Comparison of ENCODE assay signal across 29 cellular contexts in genomic region chr3:166519443-166519842, GRCh38.
"Had no signal": no experiment of that assay in that cellular context is flagged by ENCODE, and none has a peak within 500 bp of the region (broad histone marks: within the 10 kb centered on the region; RNA-seq: fewer than 3 reads in every experiment).

No MANE protein-coding gene starts in this region.

- H3K4me3 ChIP-seq: ascending aorta, cardiac muscle cell had no signal

- H3K27me3 ChIP-seq: ascending aorta, cardiac muscle cell had no signal

- DNase-seq: activated B cell treated with CpG ODN at 0.5 μM for 24 hours; activated CD4-positive, alpha-beta memory T cell treated with anti-CD3 and anti-CD28 coated beads, Interleukin-2, amount 10 ng/mL, durations not matched to agents 7 days and 5 days; activated CD4-positive, alpha-beta T cell treated with anti-CD3 and anti-CD28 coated beads for 48 hours; activated CD4-positive, alpha-beta T cell treated with anti-CD3 and anti-CD28 coated beads, Interleukin-2, amount 10 ng/mL, durations not matched to agents 7 days and 5 days; activated CD4-positive, alpha-beta T cell treated with anti-CD3 and anti-CD28 coated beads, Interleukin-2, amount 50 U/mL, for 48 hours; activated CD4-positive, CD25-positive, alpha-beta regulatory T cell treated with anti-CD3 and anti-CD28 coated beads, Interleukin-2, amount 50 U/mL, for 72 hours; activated CD8-positive, alpha-beta memory T cell treated with anti-CD3 and anti-CD28 coated beads for 24 hours; activated CD8-positive, alpha-beta memory T cell treated with anti-CD3 and anti-CD28 coated beads, Interleukin-2, amount 10 ng/mL, durations not matched to agents 7 days and 5 days; activated CD8-positive, alpha-beta memory T cell treated with anti-CD3 and anti-CD28 coated beads, Interleukin-2, amount 50 U/mL, for 48 hours; activated CD8-positive, alpha-beta T cell treated with anti-CD3 and anti-CD28 coated beads, Interleukin-2, amount 10 ng/mL, durations not matched to agents 7 days and 5 days; activated effector memory CD4-positive, alpha-beta T cell treated with Interleukin-2 at 50 U/mL for 16 hours; activated gamma-delta T cell; activated naive CD4-positive, alpha-beta T cell treated with anti-CD3 and anti-CD28 coated beads, Interleukin-2, amount 10 ng/mL, durations not matched to agents 7 days and 5 days; activated naive CD4-positive, alpha-beta T cell treated with Interleukin-2 at 50 U/mL for 16 hours; activated naive CD8-positive, alpha-beta T cell treated with anti-CD3 and anti-CD28 coated beads, Interleukin-2, amount 10 ng/mL, durations not matched to agents 7 days and 5 days; activated naive CD8-positive, alpha-beta T cell treated with anti-CD3 and anti-CD28 coated beads, Interleukin-2, amount 50 U/mL, for 24 hours; activated T-cell treated with anti-CD3 and anti-CD28 coated beads, Interleukin-2, amount 50 U/mL, for 24 hours; activated T-cell treated with anti-CD3 and anti-CD28 coated beads, Interleukin-2, amount 50 U/mL, for 48 hours; amygdala; anterior cingulate cortex; caudate nucleus; cerebellar nuclear complex; T-helper 2 cell; T-helper 9 cell had no signal

- H3K27ac ChIP-seq: ascending aorta, cardiac muscle cell, VCaP had no signal

- ATAC-seq: activated CD8-positive, alpha-beta memory T cell treated with anti-CD3 and anti-CD28 coated beads, Interleukin-2, amount 10 ng/mL, durations not matched to agents 7 days and 5 days; activated CD8-positive, alpha-beta T cell treated with anti-CD3 and anti-CD28 coated beads, Interleukin-2, amount 10 ng/mL, durations not matched to agents 7 days and 5 days; activated naive CD8-positive, alpha-beta T cell treated with anti-CD3 and anti-CD28 coated beads, Interleukin-2, amount 50 U/mL, for 24 hours had no signal

- FAIRE-seq: bronchial epithelial cell, TTC549 had no signal

- H3K36me3 ChIP-seq: ascending aorta, cardiac muscle cell had no signal

- H3K4me1 ChIP-seq: ascending aorta had no signal
